In genomic region chr18:76518073-76518472, GRCh38 we compare ENCODE assay signal across 8 cellular contexts. TPM values are rescaled to one million over a fixed set of nuclear protein-coding genes. Genes with fewer than 3 reads are reported as not detected.
A peak's percentile ranks its signal among the peaks of the same experiment; 100 is the strongest.
DNase-seq lines count a peak whose midpoint lies in the region; ATAC-seq and TF ChIP-seq lines count a peak whose summit lies in the region.

No MANE protein-coding gene starts in this region.

- peak overlapping the region; percentile 52; the same call in 1 of the 2 replicates for H3K4ac ChIP-seq in IMR-90 (ENCODE audit: low read depth, low read length)

- 0 out of 2 replicates have a peak overlapping the region, but pooled peaks have one; percentile 14 for H2AK5ac ChIP-seq in IMR-90 (ENCODE audit: low read depth, low read length)

- H3K36me3 Mint-ChIP-seq in CD4-positive, alpha-beta T cell (ENCODE audit: low read depth), result no peaks in the 10 kb centered on the region
- H3K36me3 Mint-ChIP-seq in central memory CD8-positive, alpha-beta T cell (ENCODE audit: insufficient read depth), result no peaks in the 10 kb centered on the region
- H3K36me3 Mint-ChIP-seq in natural killer cell, result no peaks in the 10 kb centered on the region

- CTCF ChIA-PET in CD4-positive, alpha-beta T cell (lab: Charles Lee), result no interaction called here
- CTCF ChIA-PET in IMR-90 (lab: Yijun Ruan, JAX), result interaction anchor here (0.5 kb wide), 1 partner anchor 27 kb away, joined by 4 read pairs; no protein-coding TSS in a partner anchor
- CTCF ChIA-PET in RWPE1 (lab: Yijun Ruan, JAX), result no interaction called here

- H3K27ac Mint-ChIP-seq in CD4-positive, alpha-beta T cell, result no peak overlapping the region
- no peak overlapping the region for H3K27ac Mint-ChIP-seq in central memory CD8-positive, alpha-beta T cell (ENCODE audit: low read depth)
- H3K27ac Mint-ChIP-seq in natural killer cell, result peak overlapping the region; percentile 48 to 70

- H3K9me3 ChIP-seq in CD4-positive, alpha-beta T cell (ENCODE audit: control insufficient read depth, low read length), result no peaks in the 10 kb centered on the region
- no peaks in the 10 kb centered on the region for H3K9me3 ChIP-seq in IMR-90 (ENCODE audit: control insufficient read depth, insufficient read depth, low read length)
- H3K9me3 ChIP-seq in SJCRH30 (replicated peaks), result no peaks in the 10 kb centered on the region

- TF ChIP-seq POLR2A in IMR-90 (IDR thresholded peaks at IDR 0.05; ENCODE audit: low read depth, low read length), result no peak

- H3K4me3 ChIP-seq in IMR-90 (ENCODE audit: insufficient read depth, low read depth, low read length) (peak overlapping the region; percentile 41; the same call in 1 of the 2 replicates), SJCRH30 (no peak overlapping the region)

- H2AK9ac ChIP-seq in IMR-90 (replicated peaks; ENCODE audit: low read depth, low read length, poor library complexity), result peak overlapping the region; percentile 62

- peak overlapping the region; percentile 27; the same call in 1 of the 2 replicates for H4K91ac ChIP-seq in IMR-90 (ENCODE audit: insufficient read depth, low read depth, low read length)

- POLR2A ChIA-PET in CD4-positive, alpha-beta T cell (lab: Charles Lee), result interaction anchor here (0.6 to 2.1 kb wide), 3 partner anchors 9 to 24 kb away, joined by 3 to 7 read pairs (median 6); partner anchors contain the start of gene ZNF516
- POLR2A ChIA-PET in IMR-90 (lab: Charles Lee; ENCODE audit: unreplicated experiment) (no interaction called here), RWPE1 (lab: Yijun Ruan, JAX; ENCODE audit: low non-redundant PET) (no interaction called here)

- TF ChIP-seq RAD21 in IMR-90 (IDR thresholded peaks at IDR 0.05; ENCODE audit: low read length), result no peak

- H2AFZ ChIP-seq in IMR-90 (replicated peaks; ENCODE audit: low read length, poor library complexity), result peak overlapping the region; percentile 94

- no peak overlapping the region for H2BK20ac ChIP-seq in IMR-90 (ENCODE audit: low read depth, low read length)

- H3K56ac ChIP-seq in IMR-90 (ENCODE audit: extremely low read depth, insufficient read depth, low read length), result 0 out of 2 replicates have a peak overlapping the region, but pooled peaks have one; percentile 6

- H3K9me1 ChIP-seq in IMR-90 (ENCODE audit: insufficient read depth, low read length), result peaks cover 3% of the 10 kb centered on the region

- no peaks in the 10 kb centered on the region for H3K9me3 Mint-ChIP-seq in CD4-positive, alpha-beta T cell
- no peaks in the 10 kb centered on the region for H3K9me3 Mint-ChIP-seq in central memory CD8-positive, alpha-beta T cell
- H3K9me3 Mint-ChIP-seq in natural killer cell, result no peaks in the 10 kb centered on the region

- peak overlapping the region; percentile 6; the same call in 1 of the 2 replicates for H3K23ac ChIP-seq in IMR-90 (ENCODE audit: low read depth, low read length)

- peak overlapping the region; percentile 21 for H4K5ac ChIP-seq in IMR-90 (ENCODE audit: low read depth, low read length)

- H2BK120ac ChIP-seq in IMR-90 (ENCODE audit: low read depth, low read length), result peak overlapping the region; percentile 21; the same call in 1 of the 2 replicates

- no peak overlapping the region for H2BK5ac ChIP-seq in IMR-90 (ENCODE audit: low read depth, low read length, poor library complexity, severe bottlenecking)

- ATAC-seq in CD4-positive, alpha-beta T cell (ENCODE audit: poor library complexity), result peak; percentile 41
- ATAC-seq in IMR-90 (ENCODE audit: low read depth) (no peak; the same call in 1 of the 2 replicates), natural killer cell (peak in 1 of 3 donors; percentile 24), GM19324 (IDR thresholded peaks at IDR 0.05; ENCODE audit: low FRiP score, unreplicated experiment) (no peak)
- ATAC-seq in central memory CD8-positive, alpha-beta T cell (replicated peaks; ENCODE audit: extremely low read depth, poor library complexity, severe bottlenecking), result no peak

- H3K18ac ChIP-seq in IMR-90 (ENCODE audit: low read depth, low read length), result peak overlapping the region; percentile 17; the same call in 1 of the 2 replicates

- no peaks in the 10 kb centered on the region for H3K79me1 ChIP-seq in IMR-90 (ENCODE audit: low read depth in 1 of 2, low read length in 2 of 2)

- H3K4me2 ChIP-seq in IMR-90 (ENCODE audit: low read depth, low read length), result peak overlapping the region; percentile 96

- DNase-seq in CD4-positive, alpha-beta T cell, result no peak
- DNase-seq in IMR-90, result peak; percentile 32
- no peak for DNase-seq in central memory CD8-positive, alpha-beta T cell (ENCODE audit: low spot score in 2 of 2)
- no peak for DNase-seq in natural killer cell
- DNase-seq in RWPE1 (ENCODE audit: low spot score), result no peak
- no peak for DNase-seq in activated CD8-positive, alpha-beta memory T cell treated with anti-CD3 and anti-CD28 coated beads, Interleukin-2, amount 50 U/mL, for 48 hours
- DNase-seq in SJCRH30, result no peak

- dilution Hi-C loops in IMR-90 (cut with HindIII; ENCODE audit: low sequenced_read_pairs, unreplicated experiment), result no loop called here

- no TSS peak for BruUV-seq in IMR-90 (replicated peaks; lab: Mats Ljungman, UMichigan)

- H3K27ac ChIP-seq in CD4-positive, alpha-beta T cell (ENCODE audit: low read depth, low read length), result no peak overlapping the region
- H3K27ac ChIP-seq in IMR-90 (ENCODE audit: insufficient read depth, low read length), result no peak overlapping the region
- no peak overlapping the region for H3K27ac ChIP-seq in RWPE1
- no peak overlapping the region for H3K27ac ChIP-seq in SJCRH30

- WGBS in IMR-90 (ENCODE audit: extremely low coverage in 2 of 2, insufficient read length in 1 of 2), 2 experiments, result no CpG with 5 or more reads among the region's 5 CpGs

- H3K36me3 ChIP-seq in IMR-90 (ENCODE audit: control insufficient read depth, insufficient read depth, low read length), result no peaks in the 10 kb centered on the region
- H3K36me3 ChIP-seq in SJCRH30, result no peaks in the 10 kb centered on the region

- peak overlapping the region; percentile 72 for H3K4me3 Mint-ChIP-seq in CD4-positive, alpha-beta T cell
- H3K4me3 Mint-ChIP-seq in central memory CD8-positive, alpha-beta T cell, result peak overlapping the region; percentile 23
- peak overlapping the region; percentile 86 for H3K4me3 Mint-ChIP-seq in natural killer cell

- intact Hi-C loops in CD4-positive, alpha-beta T cell (cut with DNase I, micrococcal nuclease), result no loop called here
- intact Hi-C loops in IMR-90 (cut with micrococcal nuclease), result no loop called here
- intact Hi-C loops in natural killer cell (cut with micrococcal nuclease), result no loop called here

- TF ChIP-seq CTCF in CD4-positive, alpha-beta T cell (IDR thresholded peaks at IDR 0.05), result no peak
- TF ChIP-seq CTCF in IMR-90 (conservative IDR thresholded peaks at IDR 0.05; ENCODE audit: low read depth, low read length) (no peak), natural killer cell (IDR thresholded peaks at IDR 0.05) (no peak), RWPE1 (conservative IDR thresholded peaks at IDR 0.05; ENCODE audit: low read depth) (no peak)

- peaks cover 22% of the 10 kb centered on the region for H3K4me1 Mint-ChIP-seq in CD4-positive, alpha-beta T cell (ENCODE audit: low read depth)
- H3K4me1 Mint-ChIP-seq in central memory CD8-positive, alpha-beta T cell, result no peaks in the 10 kb centered on the region
- H3K4me1 Mint-ChIP-seq in natural killer cell, result peaks cover 9 to 11% of the 10 kb centered on the region in 2 donors

- 0 out of 3 replicates have a peak overlapping the region, but pooled peaks have one; percentile 51 for H2BK15ac ChIP-seq in IMR-90 (ENCODE audit: low read depth, low read length)

- peak overlapping the region; percentile 90 to 93; a peak in 3 of 4 replicates for H4K8ac ChIP-seq in IMR-90 (ENCODE audit: low read depth in 2 of 2, low read length in 2 of 2)

- H4K20me1 ChIP-seq in IMR-90 (ENCODE audit: insufficient read depth, low read length), result no peaks in the 10 kb centered on the region

- in situ Hi-C loops in IMR-90 (cut with MboI; ENCODE audit: low sequenced_read_pairs), result no loop called here

- peak overlapping the region; percentile 81 for H3K9ac ChIP-seq in IMR-90 (ENCODE audit: low read depth, low read length)

- H3K27me3 ChIP-seq in CD4-positive, alpha-beta T cell (ENCODE audit: control insufficient read depth, insufficient read depth, low read length), result peaks cover 17% of the 10 kb centered on the region
- H3K27me3 ChIP-seq in IMR-90 (ENCODE audit: control insufficient read depth, insufficient read depth, low read length) (no peaks in the 10 kb centered on the region), SJCRH30 (no peaks in the 10 kb centered on the region)

- peak overlapping the region; percentile 38 for H3K14ac ChIP-seq in IMR-90 (replicated peaks; ENCODE audit: low read depth, low read length)

- H3K27me3 Mint-ChIP-seq in CD4-positive, alpha-beta T cell, result peaks cover 57% of the 10 kb centered on the region
- H3K27me3 Mint-ChIP-seq in central memory CD8-positive, alpha-beta T cell, result peaks cover 59% of the 10 kb centered on the region
- H3K27me3 Mint-ChIP-seq in natural killer cell (ENCODE audit: low read depth in 2 of 2), result peaks cover 21 to 31% of the 10 kb centered on the region in 2 donors

- peaks cover 2% of the 10 kb centered on the region; the same call in 1 of the 2 replicates for H3K4me1 ChIP-seq in IMR-90 (ENCODE audit: control insufficient read depth, insufficient read depth, low read length)
- no peaks in the 10 kb centered on the region for H3K4me1 ChIP-seq in SJCRH30

TF ChIP-seq in IMR-90, 13 proteins besides CTCF, POLR2A, EP300 and RAD21:
- no peak for TF ChIP-seq BHLHE40 (IDR thresholded peaks at IDR 0.05; ENCODE audit: low read depth, low read length)

RNA-seq across cellular contexts. Expression of gene ZNF516, which starts 23.0 kb away (rescaled TPM):
- total RNA-seq in CD4-positive, alpha-beta T cell, result 10 to 100 TPM; 22.4 to 29.3 TPM
- total RNA-seq in IMR-90 (2012; rRNA removed), result 7.9 and 9.7 TPM in 2 replicates
- polyA plus RNA-seq in IMR-90 (2012; rRNA removed), result 16.6 and 16.9 TPM in 2 replicates
- polyA plus RNA-seq in IMR-90 (2012; cell fraction: cytosol; rRNA removed), result 11.0 and 15.4 TPM in 2 replicates
- 50.6 and 72.6 TPM in 2 replicates for polyA plus RNA-seq in IMR-90 (2012; cell fraction: nucleus; rRNA removed; ENCODE audit: low replicate concordance)
- 10 to 100 TPM; 49.1 to 60.0 (median 52.4) TPM for total RNA-seq in natural killer cell
- 6.3 and 8.2 TPM in 2 replicates for total RNA-seq in SJCRH30 (2014; rRNA removed; shearing (Covaris generic))

Comparison
In these comparisons a context has a peak if more than half of its experiments do, and no peak if none do; other contexts are left out.
1. H3K27ac Mint-ChIP-seq: peak in natural killer cell (2 of 2); none in CD4-positive, alpha-beta T cell (single experiment) and central memory CD8-positive, alpha-beta T cell (single experiment).
2. H3K4me3 Mint-ChIP-seq: peak in every context shown above with its lines; median percentile 86 in natural killer cell; 72 in CD4-positive, alpha-beta T cell; 23 in central memory CD8-positive, alpha-beta T cell.